ENCODE assay signal across 10 cellular contexts in the genomic region with DNA sequence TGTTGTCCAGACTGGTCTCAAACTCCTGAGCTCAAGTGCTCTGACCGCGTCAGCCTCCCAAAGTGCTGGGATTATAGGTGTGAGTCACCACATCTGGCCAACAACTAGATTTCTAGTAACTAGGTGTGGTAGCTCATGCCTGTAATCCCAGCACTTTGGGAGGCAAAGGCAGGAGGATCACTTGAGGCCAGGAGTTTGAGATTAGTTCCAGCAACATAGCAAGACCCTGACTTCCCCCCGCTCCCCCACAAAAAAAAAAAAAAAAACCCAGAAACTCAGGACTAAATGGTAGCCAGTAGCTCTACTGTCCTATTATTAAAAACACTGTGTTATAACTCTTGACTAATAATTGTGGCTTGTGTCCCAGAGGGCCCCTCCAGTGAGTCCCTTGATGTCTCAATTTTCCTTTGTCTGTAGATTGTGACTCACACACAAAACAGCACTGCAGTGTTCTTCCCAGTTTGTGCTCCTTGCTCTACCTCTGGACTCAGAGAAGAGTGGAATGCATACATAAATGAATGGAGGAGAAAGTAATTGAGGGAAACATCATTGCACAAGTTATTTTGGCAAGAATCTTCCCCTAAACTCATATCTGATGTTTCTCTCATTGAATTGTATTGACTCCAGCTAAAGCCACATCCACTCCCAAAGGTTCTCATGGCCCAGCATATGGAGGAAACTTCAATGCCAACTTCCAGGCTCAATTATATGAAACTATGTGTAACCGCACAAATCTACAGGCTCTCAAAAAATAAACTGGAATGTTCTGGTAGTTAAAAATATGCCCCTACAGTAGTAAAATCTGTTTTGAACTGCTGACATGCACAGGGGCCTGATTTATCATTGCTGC. TPM values are rescaled to one million over a fixed set of nuclear protein-coding genes. Genes with fewer than 3 reads are reported as not detected.
DNase-seq lines count a peak whose midpoint lies in the region; ATAC-seq and TF ChIP-seq lines count a peak whose summit lies in the region.
"Had no signal": no experiment of that assay in that cellular context is flagged by ENCODE, and none has a peak within 500 bp of the region (broad histone marks: within the 10 kb centered on the region; RNA-seq: fewer than 3 reads in every experiment).

No MANE protein-coding gene starts in this region.

- H3K4me3 ChIP-seq in SK-N-MC (no peak overlapping the region), fibroblast of villous mesenchyme (ENCODE audit: low read depth, low read length) (no peak overlapping the region)

- DNase-seq in NCI-H2171 treated with DMSO at 0.1 percent for 48 hours (lab: John Stamatoyannopoulos, UW) (peak; percentile 21), NCI-H2171 (lab: John Stamatoyannopoulos, UW) (no peak), SK-N-MC (ENCODE audit: low read depth, low spot score) (peak; percentile 56), fibroblast of villous mesenchyme (ENCODE audit: low read depth) (peak; percentile 90)
- no peak for DNase-seq in stimulated activated effector memory CD8-positive, alpha-beta T cell treated with anti-CD3 and anti-CD28 coated beads, Interleukin-12 subunit alpha, Interleukin-12 subunit beta, amount 100 ng/mL, for 72 hours (ENCODE audit: low spot score in 2 of 2)
- DNase-seq: ACHN had no signal

- TF ChIP-seq CTCF in fibroblast of villous mesenchyme (IDR thresholded peaks at IDR 0.05; ENCODE audit: insufficient read depth, low read depth, low read length) = no peak

- H3K36me3 ChIP-seq in SK-N-MC (ENCODE audit: insufficient read depth, low read length) = peaks cover 30% of the 10 kb centered on the region

- H3K4me3 Mint-ChIP-seq in stimulated activated effector memory CD8-positive, alpha-beta T cell treated with anti-CD3 and anti-CD28 coated beads, Interleukin-12 subunit alpha, Interleukin-12 subunit beta, amount 100 ng/mL, for 72 hours = no peak overlapping the region
- H3K4me3 Mint-ChIP-seq: brain had no signal

- H3K36me3 Mint-ChIP-seq in stimulated activated effector memory CD8-positive, alpha-beta T cell treated with anti-CD3 and anti-CD28 coated beads, Interleukin-12 subunit alpha, Interleukin-12 subunit beta, amount 100 ng/mL, for 72 hours = peaks cover 49% of the 10 kb centered on the region

- peak overlapping the region; percentile 18 for H3K27ac Mint-ChIP-seq in stimulated activated effector memory CD8-positive, alpha-beta T cell treated with anti-CD3 and anti-CD28 coated beads, Interleukin-12 subunit alpha, Interleukin-12 subunit beta, amount 100 ng/mL, for 72 hours

- no peaks in the 10 kb centered on the region for H3K9me3 ChIP-seq in SK-N-MC (ENCODE audit: low read depth, low read length)

- peaks cover 80% of the 10 kb centered on the region for H3K4me1 Mint-ChIP-seq in stimulated activated effector memory CD8-positive, alpha-beta T cell treated with anti-CD3 and anti-CD28 coated beads, Interleukin-12 subunit alpha, Interleukin-12 subunit beta, amount 100 ng/mL, for 72 hours

- no peak overlapping the region for H3K9ac ChIP-seq in SK-N-MC (ENCODE audit: insufficient read length)

- peak overlapping the region; percentile 78 for H3K27ac ChIP-seq in SK-N-MC

- ATAC-seq in stimulated activated effector memory CD8-positive, alpha-beta T cell treated with anti-CD3 and anti-CD28 coated beads, Interleukin-12 subunit alpha, Interleukin-12 subunit beta, amount 100 ng/mL, for 72 hours = no peak
- ATAC-seq in GM18511 (IDR thresholded peaks at IDR 0.05; ENCODE audit: unreplicated experiment) (no peak), GM18867 (IDR thresholded peaks at IDR 0.05; ENCODE audit: unreplicated experiment) (no peak), GM19023 (IDR thresholded peaks at IDR 0.05; ENCODE audit: unreplicated experiment) (no peak)

- no peaks in the 10 kb centered on the region for H3K9me3 Mint-ChIP-seq in stimulated activated effector memory CD8-positive, alpha-beta T cell treated with anti-CD3 and anti-CD28 coated beads, Interleukin-12 subunit alpha, Interleukin-12 subunit beta, amount 100 ng/mL, for 72 hours
- H3K9me3 Mint-ChIP-seq: brain had no signal

RNA-seq across cellular contexts. Expression of a gene that starts 8.8 kb away (rescaled TPM):
- total RNA-seq in fibroblast of villous mesenchyme = 1,653 and 2,345 TPM in 2 replicates

Comparison
In these comparisons a context has a peak if more than half of its experiments do, and no peak if none do; other contexts are left out.
1. DNase-seq: peak in NCI-H2171 treated with DMSO at 0.1 percent for 48 hours (single experiment), SK-N-MC (single experiment) and fibroblast of villous mesenchyme (single experiment); none in NCI-H2171 (single experiment) and stimulated activated effector memory CD8-positive, alpha-beta T cell treated with anti-CD3 and anti-CD28 coated beads, Interleukin-12 subunit alpha, Interleukin-12 subunit beta, amount 100 ng/mL, for 72 hours (0 of 2).